In the genomic region with DNA sequence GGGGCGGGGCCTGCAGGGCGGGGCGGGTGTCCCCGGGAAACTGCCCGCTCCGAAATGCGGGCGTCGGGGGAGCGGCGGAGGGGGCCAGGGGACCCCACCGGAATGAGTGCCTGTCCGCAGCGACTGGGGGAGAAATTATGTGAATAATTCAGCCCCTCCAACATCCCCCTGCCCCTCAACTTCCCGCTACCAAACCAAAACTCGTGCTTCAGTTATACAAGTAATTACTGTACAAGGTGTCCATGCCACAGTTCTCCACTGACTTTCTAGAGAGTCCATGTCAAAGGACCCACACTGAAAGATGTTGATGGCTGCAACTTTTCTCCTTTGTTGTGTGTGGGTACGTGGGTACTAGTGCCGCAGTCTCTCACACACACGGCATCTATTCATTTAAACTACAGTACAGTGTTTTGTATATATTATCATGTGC, we compare ENCODE assay signal across 8 cellular contexts. TPM values are rescaled to one million over a fixed set of nuclear protein-coding genes. Genes with fewer than 3 reads are reported as not detected.
DNase-seq lines count a peak whose midpoint lies in the region; ATAC-seq, FAIRE-seq and TF ChIP-seq lines count a peak whose summit lies in the region.

No MANE protein-coding gene starts in this region.

- H3K27me3 ChIP-seq in CD8-positive, alpha-beta memory T cell (ENCODE audit: insufficient read depth, low read length, poor library complexity, severe bottlenecking): no peaks in the 10 kb centered on the region
- H3K27me3 ChIP-seq in HL-60 (ENCODE audit: insufficient read depth, poor library complexity, severe bottlenecking) (no peaks in the 10 kb centered on the region), WERI-Rb-1 (ENCODE audit: insufficient read depth, low read depth, severe bottlenecking) (no peaks in the 10 kb centered on the region), pancreas (no peaks in the 10 kb centered on the region)

- no peak for TF ChIP-seq CTCF in HL-60 (IDR thresholded peaks at IDR 0.05; ENCODE audit: insufficient read depth, low read length)
- no peak for TF ChIP-seq CTCF in WERI-Rb-1 (IDR thresholded peaks at IDR 0.05; ENCODE audit: low read depth, low read length)
- no peak for TF ChIP-seq CTCF in fibroblast of villous mesenchyme (IDR thresholded peaks at IDR 0.05; ENCODE audit: insufficient read depth, low read depth, low read length)
- TF ChIP-seq CTCF in pancreas (IDR thresholded peaks at IDR 0.05): no peak

- CTCF ChIA-PET in CD8-positive, alpha-beta memory T cell (lab: Charles Lee): interaction anchor here (0.9 to 5.1 kb wide), 40 partner anchors 10 to 365 kb away, joined by 3 to 35 read pairs (median 5); partner anchors contain the start of gene CFAP54

- no peaks in the 10 kb centered on the region for H3K36me3 ChIP-seq in CD8-positive, alpha-beta memory T cell (ENCODE audit: insufficient read depth, low read length)
- H3K36me3 ChIP-seq in WERI-Rb-1: peaks cover 5% of the 10 kb centered on the region; the same call in 1 of the 2 replicates
- H3K36me3 ChIP-seq in pancreas: no peaks in the 10 kb centered on the region

- peak overlapping the region; percentile 91 to 98 (median 96) for H3K4me3 Mint-ChIP-seq in CD8-positive, alpha-beta memory T cell

- ATAC-seq in GM19351 (IDR thresholded peaks at IDR 0.05; ENCODE audit: unreplicated experiment): peak; percentile 2
- peak; percentile 23 to 40 (median 38) for ATAC-seq in pancreas

- peaks cover 0 to 23% (median 0%) of the 10 kb centered on the region in 3 donors for H3K36me3 Mint-ChIP-seq in CD8-positive, alpha-beta memory T cell

- peak overlapping the region; percentile 82 for H3K27ac ChIP-seq in CD8-positive, alpha-beta memory T cell (ENCODE audit: low read depth, low read length)
- H3K27ac ChIP-seq in HL-60 (replicated peaks) (peak overlapping the region; percentile 91), WERI-Rb-1 (peak overlapping the region; percentile 46; the same call in 1 of the 2 replicates), pancreas (peak overlapping the region; percentile 96 to 99 (median 98))

- peaks cover 33% of the 10 kb centered on the region for H3K4me1 ChIP-seq in CD8-positive, alpha-beta memory T cell (ENCODE audit: insufficient read depth, low read length)
- H3K4me1 ChIP-seq in pancreas: peaks cover 4 to 22% (median 21%) of the 10 kb centered on the region in 3 donors

- POLR2A ChIA-PET in CD8-positive, alpha-beta memory T cell (lab: Charles Lee): interaction anchor here (0.6 to 2.1 kb wide), 16 partner anchors 12 to 365 kb away, joined by 3 to 16 read pairs (median 4); partner anchors contain the start of genes CFAP54 and LTA4H

- no peak for DNase-seq in CD8-positive, alpha-beta memory T cell
- DNase-seq in HL-60 (ENCODE audit: low read depth in 1 of 2, low spot score in 1 of 2) (peak in 1 of 2 experiments; percentile 30), WERI-Rb-1 (no peak), fibroblast of villous mesenchyme (ENCODE audit: low read depth) (peak; percentile 59), pancreas (no peak), NCI-H524 treated with DMSO at 0.1 percent for 48 hours (lab: John Stamatoyannopoulos, UW) (no peak)
- DNase-seq in activated CD4-positive, alpha-beta T cell treated with anti-CD3 and anti-CD28 coated beads, Interleukin-2, amount 50 U/mL, for 48 hours: no peak

- intact Hi-C loops in pancreas (cut with DNase I): no loop called here

- peak overlapping the region; percentile 93 to 99 (median 98) for H3K27ac Mint-ChIP-seq in CD8-positive, alpha-beta memory T cell

- H3K9me3 Mint-ChIP-seq in CD8-positive, alpha-beta memory T cell: no peaks in the 10 kb centered on the region

- peak overlapping the region; percentile 61 for H3K4me3 ChIP-seq in CD8-positive, alpha-beta memory T cell (ENCODE audit: low read length)
- peak overlapping the region; percentile 54 for H3K4me3 ChIP-seq in HL-60 (replicated peaks; ENCODE audit: insufficient read depth, low read length)
- H3K4me3 ChIP-seq in WERI-Rb-1 (ENCODE audit: low read depth, low read length): peak overlapping the region; percentile 65
- peak overlapping the region; percentile 93 for H3K4me3 ChIP-seq in fibroblast of villous mesenchyme (ENCODE audit: low read depth, low read length)
- peak overlapping the region; percentile 81 to 94 (median 88) for H3K4me3 ChIP-seq in pancreas

- peaks cover 0 to 2% of the 10 kb centered on the region in 2 donors for H3K27me3 Mint-ChIP-seq in CD8-positive, alpha-beta memory T cell

- FAIRE-seq in pancreas (lab: Jason Lieb, UNC): no peak

- 0% methylated on average over 13 to 19 of the region's 19 CpGs for WGBS in pancreas, 2 donors

- no peaks in the 10 kb centered on the region for H3K9me3 ChIP-seq in CD8-positive, alpha-beta memory T cell (ENCODE audit: low read length)
- H3K9me3 ChIP-seq in WERI-Rb-1 (ENCODE audit: severe bottlenecking): no peaks in the 10 kb centered on the region
- H3K9me3 ChIP-seq in pancreas: no peaks in the 10 kb centered on the region

- peaks cover 41 to 45% (median 43%) of the 10 kb centered on the region in 3 donors for H3K4me1 Mint-ChIP-seq in CD8-positive, alpha-beta memory T cell

RNA-seq across cellular contexts. Expression of gene CDK17, which starts 0.4 kb away (rescaled TPM):
- 10 to 100 TPM; 34.6 to 36.0 TPM for total RNA-seq in CD8-positive, alpha-beta memory T cell
- polyA plus RNA-seq in CD8-positive, alpha-beta memory T cell: 40.0 TPM
- total RNA-seq in fibroblast of villous mesenchyme (61.5 and 73.8 TPM in 2 replicates), pancreas (10 to 100 TPM in 2 of 6 donors, 1 to 10 TPM in 4; 7.2 to 15.1 (median 9.2) TPM)
- 1 to 10 TPM; 4.3 to 6.6 TPM for polyA plus RNA-seq in pancreas

Comparison
In these comparisons a context has a peak if more than half of its experiments do, and no peak if none do; other contexts are left out.
1. H3K27ac ChIP-seq: peak in every context shown above with its lines; median percentile 98 in pancreas; 91 in HL-60; 82 in CD8-positive, alpha-beta memory T cell; 46 in WERI-Rb-1.